In genomic region chr10:11433657-11434056, GRCh38 we compare ENCODE assay signal across 17 cellular contexts.
A peak's percentile ranks its signal among the peaks of the same experiment; 100 is the strongest.
DNase-seq lines count a peak whose midpoint lies in the region; ATAC-seq, FAIRE-seq and TF ChIP-seq lines count a peak whose summit lies in the region.
"Had no signal": no experiment of that assay in that cellular context is flagged by ENCODE, and none has a peak within 500 bp of the region (broad histone marks: within the 10 kb centered on the region; RNA-seq: fewer than 3 reads in every experiment).

No MANE protein-coding gene starts in this region.

- no peaks in the 10 kb centered on the region; the same call in 1 of the 2 replicates for H3K23me2 ChIP-seq in H1 (ENCODE audit: low read depth, low read length)

- TF ChIP-seq RAD21 in IMR-90 (IDR thresholded peaks at IDR 0.05; ENCODE audit: low read length): no peak
- no peak for TF ChIP-seq RAD21 in H1 (IDR thresholded peaks at IDR 0.05 in 1 of 2, conservative IDR thresholded peaks at IDR 0.05 in 1 of 2; ENCODE audit: low read depth in 2 of 2, low read length in 2 of 2)

- H3K27me3 Mint-ChIP-seq in type B pancreatic cell: peaks cover 23% of the 10 kb centered on the region

- H3K23ac ChIP-seq in IMR-90 (ENCODE audit: low read depth, low read length) (no peak overlapping the region), H1 (ENCODE audit: insufficient read length) (no peak overlapping the region)

- H3K79me2 ChIP-seq in H1 (ENCODE audit: control insufficient read depth in 1 of 2, insufficient read depth in 2 of 2, low read length in 2 of 2): no peaks in the 10 kb centered on the region

- no peak overlapping the region for H3K18ac ChIP-seq in IMR-90 (ENCODE audit: low read depth, low read length)
- H3K18ac ChIP-seq in H1 (ENCODE audit: extremely low read depth, low read length): no peak overlapping the region

- no peaks in the 10 kb centered on the region for H3K79me1 ChIP-seq in IMR-90 (ENCODE audit: low read depth in 1 of 2, low read length in 2 of 2)
- no peaks in the 10 kb centered on the region for H3K79me1 ChIP-seq in H1 (ENCODE audit: low read depth, low read length)

- H4K5ac ChIP-seq in IMR-90 (ENCODE audit: low read depth, low read length) (no peak overlapping the region), H1 (ENCODE audit: insufficient read length, low read depth, low read length) (no peak overlapping the region)

- CTCF ChIA-PET in IMR-90 (lab: Yijun Ruan, JAX) (no interaction called here), H1 (lab: Charles Lee; ENCODE audit: partially characterized antibody) (interaction anchor here (0.7 to 5.2 kb wide), 8 partner anchors 10 to 338 kb away, joined by 3 to 33 read pairs (median 4); no protein-coding TSS in a partner anchor)

- no peaks in the 10 kb centered on the region for H3K36me3 Mint-ChIP-seq in type B pancreatic cell
- H3K36me3 Mint-ChIP-seq: CD14-positive monocyte; CD8-positive, alpha-beta T cell had no signal

- H3K27me3 ChIP-seq in IMR-90 (ENCODE audit: control insufficient read depth, insufficient read depth, low read length) (no peaks in the 10 kb centered on the region; the same call in 1 of the 2 replicates), H1 (replicated peaks in 1 of 4; ENCODE audit: control insufficient read depth in 3 of 4, extremely low read depth in 1 of 4, insufficient read depth in 3 of 4, low read length in 3 of 4) (no peaks in the 10 kb centered on the region; a peak in 1 of 7 replicates), tibial artery (peaks cover 0 to 6% of the 10 kb centered on the region in 2 donors)

- H2BK120ac ChIP-seq in IMR-90 (ENCODE audit: low read depth, low read length) (no peak overlapping the region), H1 (replicated peaks; ENCODE audit: low read depth, low read length) (no peak overlapping the region)

- H4K8ac ChIP-seq in IMR-90 (ENCODE audit: low read depth in 2 of 2, low read length in 2 of 2): no peak overlapping the region
- H4K8ac ChIP-seq in H1 (ENCODE audit: extremely low read depth, insufficient read depth, low read length): no peak overlapping the region

- ATAC-seq in left ventricle myocardium superior (no peak), IMR-90 (ENCODE audit: low read depth) (no peak)
- ATAC-seq: CD8-positive, alpha-beta T cell had no signal

- DNase-seq in cardiac septum (ENCODE audit: low spot score) (peak; percentile 63), left ventricle myocardium superior (no peak), IMR-90 (no peak), H1 (ENCODE audit: low read depth in 1 of 2, low spot score in 2 of 2) (no peak), type B pancreatic cell (ENCODE audit: extremely low spot score, unreplicated experiment) (peak; percentile 67), HPDE6-E6E7 (ENCODE audit: extremely low spot score) (no peak), tibial artery (no peak)
- no peak for DNase-seq in activated T-cell treated with anti-CD3 and anti-CD28 coated beads, Interleukin-2, amount 50 U/mL, for 48 hours
- DNase-seq: COR-L47, DMS153, DMS79 treated with DMSO at 0.1 percent for 48 hours, GDM1 had no signal

- H2AK9ac ChIP-seq in IMR-90 (replicated peaks; ENCODE audit: low read depth, low read length, poor library complexity): no peak overlapping the region

- no peak overlapping the region for H4K91ac ChIP-seq in IMR-90 (ENCODE audit: insufficient read depth, low read depth, low read length)
- H4K91ac ChIP-seq in H1 (replicated peaks; ENCODE audit: insufficient read length, low read length): peak overlapping the region; percentile 67

- no peak overlapping the region for H3K4me3 ChIP-seq in IMR-90 (ENCODE audit: insufficient read depth, low read depth, low read length)
- H3K4me3 ChIP-seq in H1 (ENCODE audit: extremely low read depth in 1 of 4, insufficient read depth in 2 of 4, low read depth in 3 of 4, low read length in 4 of 4): no peak overlapping the region
- no peak overlapping the region for H3K4me3 ChIP-seq in tibial artery

- TF ChIP-seq POLR2A in IMR-90 (IDR thresholded peaks at IDR 0.05; ENCODE audit: low read depth, low read length) (no peak), H1 (IDR thresholded peaks at IDR 0.05; ENCODE audit: control extremely low read depth in 1 of 2, low read depth in 2 of 2, low read length in 2 of 2) (no peak)

- H3K4ac ChIP-seq in IMR-90 (ENCODE audit: low read depth, low read length) (no peak overlapping the region), H1 (replicated peaks; ENCODE audit: insufficient read length, low read depth, low read length) (no peak overlapping the region)

- H3K27ac ChIP-seq in IMR-90 (ENCODE audit: insufficient read depth, low read length) (no peak overlapping the region), H1 (ENCODE audit: low read depth, low read length) (no peak overlapping the region), tibial artery (no peak overlapping the region)

- H3K9me3 Mint-ChIP-seq in type B pancreatic cell: no peaks in the 10 kb centered on the region
- H3K9me3 Mint-ChIP-seq: CD8-positive, alpha-beta T cell had no signal

- H3K4me2 ChIP-seq in IMR-90 (ENCODE audit: low read depth, low read length) (no peak overlapping the region), H1 (ENCODE audit: insufficient read depth in 1 of 2, low read depth in 2 of 2, low read length in 2 of 2) (no peak overlapping the region)

- H2AFZ ChIP-seq in IMR-90 (replicated peaks; ENCODE audit: low read length, poor library complexity) (peak overlapping the region; percentile 43), H1 (ENCODE audit: low read length) (no peak overlapping the region)

- no peaks in the 10 kb centered on the region for H3K4me1 Mint-ChIP-seq in type B pancreatic cell (ENCODE audit: unreplicated experiment)
- H3K4me1 Mint-ChIP-seq: CD14-positive monocyte had no signal

- no peaks in the 10 kb centered on the region for H3K4me1 ChIP-seq in IMR-90 (ENCODE audit: control insufficient read depth, insufficient read depth, low read length)
- H3K4me1 ChIP-seq in H1 (replicated peaks in 1 of 4; ENCODE audit: control insufficient read depth in 3 of 4, insufficient read depth in 4 of 4, low read length in 3 of 4): peaks cover 17 to 32% (median 22%) of the 10 kb centered on the region in 4 experiments
- no peaks in the 10 kb centered on the region for H3K4me1 ChIP-seq in tibial artery

- H3K9me1 ChIP-seq in IMR-90 (ENCODE audit: insufficient read depth, low read length): no peaks in the 10 kb centered on the region

- H3K9ac ChIP-seq in IMR-90 (ENCODE audit: low read depth, low read length) (no peak overlapping the region), H1 (replicated peaks in 1 of 4; ENCODE audit: extremely low read depth in 1 of 4, low read depth in 3 of 4, low read length in 3 of 4) (no peak overlapping the region)

- H3K56ac ChIP-seq in IMR-90 (ENCODE audit: extremely low read depth, insufficient read depth, low read length): no peak overlapping the region
- no peak overlapping the region for H3K56ac ChIP-seq in H1 (replicated peaks; ENCODE audit: insufficient read length, low read depth, low read length)

- H2AK5ac ChIP-seq in IMR-90 (ENCODE audit: low read depth, low read length) (no peak overlapping the region), H1 (ENCODE audit: low read depth, low read length) (no peak overlapping the region)

- intact Hi-C loops in cardiac septum (cut with DNase I) (no loop called here), left ventricle myocardium superior (cut with micrococcal nuclease) (no loop called here), IMR-90 (cut with micrococcal nuclease) (no loop called here), tibial artery (cut with DNase I; ENCODE audit: low total_unique reads) (no loop called here)

- no peak for TF ChIP-seq CTCF in IMR-90 (conservative IDR thresholded peaks at IDR 0.05; ENCODE audit: low read depth, low read length)
- TF ChIP-seq CTCF in H1 (IDR thresholded peaks at IDR 0.05; ENCODE audit: control extremely low read depth in 1 of 3, insufficient read depth in 1 of 3, low read depth in 1 of 3, low read length in 3 of 3): no peak
- TF ChIP-seq CTCF in type B pancreatic cell (conservative IDR thresholded peaks at IDR 0.05): no peak
- no peak for TF ChIP-seq CTCF in tibial artery (IDR thresholded peaks at IDR 0.05)

- FAIRE-seq in H1 (lab: Jason Lieb, UNC): no peak
- FAIRE-seq: A204.1, D721Med, H54 had no signal

- H3K4me3 Mint-ChIP-seq in type B pancreatic cell: no peak overlapping the region
- H3K4me3 Mint-ChIP-seq: CD14-positive monocyte; CD8-positive, alpha-beta T cell had no signal

- dilution Hi-C loops in IMR-90 (cut with HindIII; ENCODE audit: low sequenced_read_pairs, unreplicated experiment): no loop called here

- H2BK5ac ChIP-seq in IMR-90 (ENCODE audit: low read depth, low read length, poor library complexity, severe bottlenecking) (no peak overlapping the region), H1 (ENCODE audit: low read depth, low read length) (no peak overlapping the region)

- H4K20me1 ChIP-seq in IMR-90 (ENCODE audit: insufficient read depth, low read length) (no peaks in the 10 kb centered on the region), H1 (replicated peaks in 1 of 2; ENCODE audit: control insufficient read depth in 1 of 2, insufficient read depth in 2 of 2, low read length in 2 of 2) (no peaks in the 10 kb centered on the region)

- H3K9me3 ChIP-seq in IMR-90 (ENCODE audit: control insufficient read depth, insufficient read depth, low read length): peaks cover 2% of the 10 kb centered on the region; the same call in 1 of the 2 replicates
- peaks cover 0 to 8% of the 10 kb centered on the region in 2 experiments; a peak in 1 of 4 replicates for H3K9me3 ChIP-seq in H1 (ENCODE audit: insufficient read depth in 2 of 2, low read depth in 1 of 2, low read length in 1 of 2)
- H3K9me3 ChIP-seq in tibial artery: peaks cover 0 to 13% (median 6%) of the 10 kb centered on the region in 3 donors

- no TSS peak for BruUV-seq in IMR-90 (replicated peaks; lab: Mats Ljungman, UMichigan)

- H2BK12ac ChIP-seq in H1 (ENCODE audit: low read depth, low read length): peak overlapping the region; percentile 78; the same call in 1 of the 2 replicates

- no peak for TF ChIP-seq EP300 in H1 (IDR thresholded peaks at IDR 0.05; ENCODE audit: borderline replicate concordance in 1 of 2, low read depth in 2 of 2, low read length in 2 of 2)

- POLR2A ChIA-PET in IMR-90 (lab: Charles Lee; ENCODE audit: unreplicated experiment) (no interaction called here), H1 (lab: Charles Lee; ENCODE audit: partially characterized antibody) (interaction anchor here (0.8 kb wide), 1 partner anchor 37 kb away, joined by 3 read pairs; no protein-coding TSS in a partner anchor)

- in situ Hi-C loops in IMR-90 (cut with MboI; ENCODE audit: low sequenced_read_pairs): no loop called here

- H2BK15ac ChIP-seq in IMR-90 (ENCODE audit: low read depth, low read length) (no peak overlapping the region), H1 (ENCODE audit: low read length) (no peak overlapping the region)

- WGBS in IMR-90 (ENCODE audit: extremely low coverage in 2 of 2, insufficient read length in 1 of 2), 2 experiments: no CpG with 5 or more reads among the region's 11 CpGs
- WGBS in H1 (ENCODE audit: extremely low coverage in 1 of 2, insufficient coverage in 1 of 2, insufficient read length in 1 of 2, insufficient replicate concordance in 2 of 2, low coverage in 1 of 2, low lambda C conversion rate in 2 of 2, missing lambda C conversion rate in 1 of 2), 2 experiments: 89% methylated on average over 11 of the region's 11 CpGs; no CpG with 5 or more reads in 1 of the 2 experiments

- H3K14ac ChIP-seq in IMR-90 (replicated peaks; ENCODE audit: low read depth, low read length) (no peak overlapping the region), H1 (ENCODE audit: insufficient read length) (no peak overlapping the region)

- H3K36me3 ChIP-seq in IMR-90 (ENCODE audit: control insufficient read depth, insufficient read depth, low read length) (no peaks in the 10 kb centered on the region), H1 (ENCODE audit: control insufficient read depth in 2 of 4, insufficient read depth in 4 of 4, low read length in 3 of 4) (no peaks in the 10 kb centered on the region), tibial artery (no peaks in the 10 kb centered on the region)

- H2BK20ac ChIP-seq in IMR-90 (ENCODE audit: low read depth, low read length) (no peak overlapping the region), H1 (ENCODE audit: low read length) (0 out of 2 replicates have a peak overlapping the region, but pooled peaks have one; percentile 16)

- no peak overlapping the region for H3K27ac Mint-ChIP-seq in type B pancreatic cell
- H3K27ac Mint-ChIP-seq: CD14-positive monocyte; CD8-positive, alpha-beta T cell had no signal

Comparison
In these comparisons a context has a peak if more than half of its experiments do, and no peak if none do; other contexts are left out.
1. DNase-seq: peak in cardiac septum (single experiment) and type B pancreatic cell (single experiment); none in left ventricle myocardium superior (single experiment), IMR-90 (single experiment), H1 (0 of 2), HPDE6-E6E7 (single experiment), tibial artery (0 of 2) and activated T-cell treated with anti-CD3 and anti-CD28 coated beads, Interleukin-2, amount 50 U/mL, for 48 hours (0 of 2).